ENCODE assay signal across 2 cellular contexts in the genomic region with DNA sequence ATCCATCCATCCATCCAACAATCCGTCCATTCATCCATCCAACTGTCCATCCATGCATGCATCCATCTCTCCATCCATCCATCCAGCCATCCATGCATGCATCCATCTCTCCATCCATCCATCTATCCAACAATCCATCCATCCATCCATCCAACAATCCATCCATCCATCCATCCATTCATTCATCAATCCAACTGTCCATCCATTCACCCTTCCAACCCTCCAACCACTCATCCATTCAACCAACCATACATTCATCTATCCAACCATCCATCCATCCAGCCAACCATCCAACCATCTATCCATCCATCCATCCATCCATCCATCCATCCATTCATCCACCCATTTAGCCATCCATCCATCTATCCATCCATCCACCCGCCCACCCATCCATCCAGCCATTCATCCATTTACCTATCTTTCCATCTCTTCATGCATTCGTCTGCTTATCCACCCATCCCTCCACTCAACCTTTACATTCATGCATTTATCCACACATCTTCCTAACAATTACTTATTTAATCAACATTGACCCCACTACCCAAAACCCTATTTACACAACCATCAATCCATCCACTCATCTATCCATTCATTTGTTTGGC.
A peak's percentile ranks its signal among the peaks of the same experiment; 100 is the strongest.
TF ChIP-seq lines count a peak whose summit lies in the region.

No MANE protein-coding gene starts in this region.

TF ChIP-seq in HEK293, 187 proteins besides CTCF, POLR2A, EP300 and RAD21:
- no peak for TF ChIP-seq GLI4 (tag by site-specific recombination; IDR thresholded peaks at IDR 0.05)
- TF ChIP-seq ZNF37A (tag by site-specific recombination; IDR thresholded peaks at IDR 0.05), result no peak
- no peak for TF ChIP-seq KLF16 (tag by site-specific recombination; IDR thresholded peaks at IDR 0.05)
- no peak for TF ChIP-seq ZNF10 (tag by site-specific recombination; IDR thresholded peaks at IDR 0.05)
- no peak for TF ChIP-seq ZXDB (tag by site-specific recombination; IDR thresholded peaks at IDR 0.05)
- no peak for TF ChIP-seq ZNF133 (tag by site-specific recombination; IDR thresholded peaks at IDR 0.05)
- TF ChIP-seq ZNF768 (tag by site-specific recombination; IDR thresholded peaks at IDR 0.05), result no peak
- no peak for TF ChIP-seq ZBTB1 (tag by site-specific recombination; IDR thresholded peaks at IDR 0.05)
- TF ChIP-seq, protein P1, sequence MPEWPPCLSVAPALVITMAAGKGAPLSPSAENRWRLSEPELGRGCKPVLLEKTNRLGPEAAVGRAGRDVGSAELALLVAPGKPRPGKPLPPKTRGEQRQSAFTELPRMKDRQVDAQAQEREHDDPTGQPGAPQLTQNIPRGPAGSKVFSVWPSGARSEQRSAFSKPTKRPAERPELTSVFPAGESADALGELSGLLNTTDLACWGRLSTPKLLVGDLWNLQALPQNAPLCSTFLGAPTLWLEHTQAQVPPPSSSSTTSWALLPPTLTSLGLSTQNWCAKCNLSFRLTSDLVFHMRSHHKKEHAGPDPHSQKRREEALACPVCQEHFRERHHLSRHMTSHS (tag by site-specific recombination; IDR thresholded peaks at IDR 0.05), result no peak
- 0 out of 2 replicates have a peak, but pooled peaks have one; percentile 26 for TF ChIP-seq ZNF514 (tag by site-specific recombination; IDR thresholded peaks at IDR 0.05)
- TF ChIP-seq ZNF112 (tag by site-specific recombination; IDR thresholded peaks at IDR 0.05), result no peak
- no peak for TF ChIP-seq ZFP3 (tag by site-specific recombination; IDR thresholded peaks at IDR 0.05; ENCODE audit: low read depth)
- TF ChIP-seq REST (tag by site-specific recombination; IDR thresholded peaks at IDR 0.05), result no peak
- TF ChIP-seq, protein P2, sequence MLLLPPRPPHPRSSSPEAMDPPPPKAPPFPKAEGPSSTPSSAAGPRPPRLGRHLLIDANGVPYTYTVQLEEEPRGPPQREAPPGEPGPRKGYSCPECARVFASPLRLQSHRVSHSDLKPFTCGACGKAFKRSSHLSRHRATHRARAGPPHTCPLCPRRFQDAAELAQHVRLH (tag by site-specific recombination; IDR thresholded peaks at IDR 0.05), result no peak
- TF ChIP-seq, protein P3, sequence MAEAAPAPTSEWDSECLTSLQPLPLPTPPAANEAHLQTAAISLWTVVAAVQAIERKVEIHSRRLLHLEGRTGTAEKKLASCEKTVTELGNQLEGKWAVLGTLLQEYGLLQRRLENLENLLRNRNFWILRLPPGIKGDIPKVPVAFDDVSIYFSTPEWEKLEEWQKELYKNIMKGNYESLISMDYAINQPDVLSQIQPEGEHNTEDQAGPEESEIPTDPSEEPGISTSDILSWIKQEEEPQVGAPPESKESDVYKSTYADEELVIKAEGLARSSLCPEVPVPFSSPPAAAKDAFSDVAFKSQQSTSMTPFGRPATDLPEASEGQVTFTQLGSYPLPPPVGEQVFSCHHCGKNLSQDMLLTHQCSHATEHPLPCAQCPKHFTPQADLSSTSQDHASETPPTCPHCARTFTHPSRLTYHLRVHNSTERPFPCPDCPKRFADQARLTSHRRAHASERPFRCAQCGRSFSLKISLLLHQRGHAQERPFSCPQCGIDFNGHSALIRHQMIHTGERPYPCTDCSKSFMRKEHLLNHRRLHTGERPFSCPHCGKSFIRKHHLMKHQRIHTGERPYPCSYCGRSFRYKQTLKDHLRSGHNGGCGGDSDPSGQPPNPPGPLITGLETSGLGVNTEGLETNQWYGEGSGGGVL (tag by site-specific recombination; IDR thresholded peaks at IDR 0.05), result no peak
- TF ChIP-seq YY1 (tag by site-specific recombination; IDR thresholded peaks at IDR 0.05), result no peak
- no peak for TF ChIP-seq ZNF266 (tag by site-specific recombination; IDR thresholded peaks at IDR 0.05; ENCODE audit: low read depth)
- TF ChIP-seq ZNF660 (tag by site-specific recombination; IDR thresholded peaks at IDR 0.05), result no peak
- TF ChIP-seq ZNF555 (tag by site-specific recombination; conservative IDR thresholded peaks at IDR 0.05), result no peak
- TF ChIP-seq ZNF366 (tag by site-specific recombination; conservative IDR thresholded peaks at IDR 0.05), result peak; percentile 97
- peak; percentile 98 for TF ChIP-seq ZBTB17 (tag by site-specific recombination; IDR thresholded peaks at IDR 0.05)
- TF ChIP-seq ZNF664 (tag by site-specific recombination; IDR thresholded peaks at IDR 0.05), result no peak

TF ChIP-seq in H1, 55 proteins besides CTCF, POLR2A, EP300 and RAD21:
- TF ChIP-seq RFX5 (IDR thresholded peaks at IDR 0.05; ENCODE audit: borderline replicate concordance, low read depth, low read length), result no peak
- no peak for TF ChIP-seq CBX8 (IDR thresholded peaks at IDR 0.05; ENCODE audit: borderline replicate concordance, low read depth, low read length)
- TF ChIP-seq CHD1 (IDR thresholded peaks at IDR 0.05; ENCODE audit: low read depth, low read length), result no peak
- TF ChIP-seq SP2 (IDR thresholded peaks at IDR 0.05; ENCODE audit: low read length), result no peak
- TF ChIP-seq HDAC6 (IDR thresholded peaks at IDR 0.05; ENCODE audit: low read depth, low read length), result no peak
- TF ChIP-seq CHD2 (IDR thresholded peaks at IDR 0.05; ENCODE audit: low read length), result no peak
- TF ChIP-seq TEAD4 (IDR thresholded peaks at IDR 0.05; ENCODE audit: low read depth, low read length), result no peak
- no peak for TF ChIP-seq SRF (IDR thresholded peaks at IDR 0.05; ENCODE audit: low read depth, low read length)
- TF ChIP-seq MAFK (IDR thresholded peaks at IDR 0.05; ENCODE audit: low read depth, low read length), result no peak
